Comparison of ENCODE assay signal across 16 cellular contexts in the genomic region with DNA sequence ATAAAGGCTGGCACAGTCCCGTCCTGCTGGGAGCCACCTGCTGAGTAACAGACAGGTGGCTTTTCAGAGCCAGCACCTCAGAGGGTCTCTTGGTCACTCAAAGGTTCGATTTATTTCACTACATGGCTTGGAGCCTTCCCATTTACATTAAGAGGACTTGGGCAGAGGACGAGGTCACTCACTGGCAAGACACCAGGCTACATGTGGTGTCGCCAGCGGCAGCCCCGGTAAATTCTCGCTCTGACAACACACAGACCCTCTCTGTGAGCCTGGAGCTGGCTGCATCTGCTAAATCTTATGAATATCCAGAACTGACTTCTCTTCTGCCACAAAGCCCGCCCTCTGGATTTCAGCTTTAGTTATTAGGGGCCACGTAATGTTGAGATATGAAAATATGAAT.
A peak's percentile ranks its signal among the peaks of the same experiment; 100 is the strongest.
DNase-seq lines count a peak whose midpoint lies in the region; ATAC-seq and TF ChIP-seq lines count a peak whose summit lies in the region.
"Had no signal": no experiment of that assay in that cellular context is flagged by ENCODE, and none has a peak within 500 bp of the region (broad histone marks: within the 10 kb centered on the region; RNA-seq: fewer than 3 reads in every experiment).

No MANE protein-coding gene starts in this region.

- no peak overlapping the region for H3K27ac Mint-ChIP-seq in naive thymus-derived CD8-positive, alpha-beta T cell
- H3K27ac Mint-ChIP-seq: CD8-positive, alpha-beta memory T cell had no signal

- H3K9me2 ChIP-seq in SK-N-SH: no peaks in the 10 kb centered on the region

- H3K27me3 Mint-ChIP-seq in naive thymus-derived CD8-positive, alpha-beta T cell: no peaks in the 10 kb centered on the region

- peaks cover 7 to 13% of the 10 kb centered on the region in 2 experiments; a peak in 2 of 4 replicates for H3K4me1 ChIP-seq in SK-N-SH (ENCODE audit: control insufficient read depth in 1 of 2, insufficient read depth in 2 of 2, low read depth in 1 of 2, low read length in 1 of 2)
- H3K4me1 ChIP-seq in esophagus muscularis mucosa: no peaks in the 10 kb centered on the region

- H3K27me3 ChIP-seq in SK-N-SH (ENCODE audit: insufficient read depth) (no peaks in the 10 kb centered on the region), esophagus muscularis mucosa (no peaks in the 10 kb centered on the region)

- H3K9me3 ChIP-seq in SK-N-SH (no peaks in the 10 kb centered on the region), esophagus muscularis mucosa (no peaks in the 10 kb centered on the region)

- no peak for TF ChIP-seq CTCF in SK-N-SH (IDR thresholded peaks at IDR 0.05)
- TF ChIP-seq CTCF in esophagus muscularis mucosa (IDR thresholded peaks at IDR 0.05): no peak

- peak overlapping the region; percentile 26 for H3K4me2 ChIP-seq in SK-N-SH

- peak; percentile 44 for DNase-seq in SK-N-SH
- peak; percentile 69 for DNase-seq in NCI-H69 (lab: John Stamatoyannopoulos, UW)
- DNase-seq in esophagus muscularis mucosa (ENCODE audit: extremely low spot score): peak; percentile 72
- no peak for DNase-seq in DMS79 (lab: John Stamatoyannopoulos, UW)
- DNase-seq in naive thymus-derived CD8-positive, alpha-beta T cell: no peak
- DNase-seq: CD8-positive, alpha-beta memory T cell; DND-41; H9; KBM-7; T-helper 2 cell had no signal

- ATAC-seq in SK-N-SH treated with all-trans-retinoic acid at 6 μM for 48 hours: no peak
- no peak for ATAC-seq in GM18861 (IDR thresholded peaks at IDR 0.05; ENCODE audit: unreplicated experiment)
- no peak for ATAC-seq in naive thymus-derived CD8-positive, alpha-beta T cell
- ATAC-seq: GM12878, HepG2 had no signal

- H3K36me3 ChIP-seq in SK-N-SH (replicated peaks in 1 of 2; ENCODE audit: control insufficient read depth in 1 of 2, insufficient read depth in 2 of 2, low read length in 1 of 2) (no peaks in the 10 kb centered on the region), esophagus muscularis mucosa (no peaks in the 10 kb centered on the region)

- no peak overlapping the region for H3K9ac ChIP-seq in SK-N-SH
- H3K9ac ChIP-seq: GM23248 had no signal

- intact Hi-C loops in esophagus muscularis mucosa (cut with DNase I): no loop called here

- TF ChIP-seq EP300 in SK-N-SH (IDR thresholded peaks at IDR 0.05; ENCODE audit: borderline replicate concordance in 1 of 2, low read depth in 1 of 2, low read length in 1 of 2) (no peak), esophagus muscularis mucosa (IDR thresholded peaks at IDR 0.05) (no peak)

- H3K4me3 ChIP-seq in SK-N-SH (ENCODE audit: low read depth in 2 of 2, low read length in 1 of 2): no peak overlapping the region
- no peak overlapping the region for H3K4me3 ChIP-seq in esophagus muscularis mucosa
- H3K4me3 ChIP-seq: GM12878, GM23248 had no signal

- no peaks in the 10 kb centered on the region for H3F3A ChIP-seq in SK-N-SH (replicated peaks; ENCODE audit: insufficient read depth)

- CTCF ChIA-PET in SK-N-SH (lab: Yijun Ruan, JAX): no interaction called here

- no peaks in the 10 kb centered on the region for H3K79me2 ChIP-seq in SK-N-SH (ENCODE audit: insufficient read depth)

- no peaks in the 10 kb centered on the region for H3K36me3 Mint-ChIP-seq in naive thymus-derived CD8-positive, alpha-beta T cell
- H3K36me3 Mint-ChIP-seq: CD8-positive, alpha-beta memory T cell had no signal

- H3K4me3 Mint-ChIP-seq in naive thymus-derived CD8-positive, alpha-beta T cell: no peak overlapping the region
- H3K4me3 Mint-ChIP-seq: CD8-positive, alpha-beta memory T cell; H9 had no signal

- WGBS in SK-N-SH (ENCODE audit: low lambda C conversion rate): 45% methylated on average over 7 of the region's 9 CpGs
- 93% methylated on average over 9 of the region's 9 CpGs for WGBS in esophagus muscularis mucosa

- H2AFZ ChIP-seq in SK-N-SH (ENCODE audit: low read depth): no peak overlapping the region
- H2AFZ ChIP-seq: GM23248 had no signal

- no peaks in the 10 kb centered on the region for H3K9me3 Mint-ChIP-seq in naive thymus-derived CD8-positive, alpha-beta T cell
- H3K9me3 Mint-ChIP-seq: CD8-positive, alpha-beta memory T cell; H9 had no signal

- no peaks in the 10 kb centered on the region for H4K20me1 ChIP-seq in SK-N-SH (ENCODE audit: insufficient read depth)

- H3K4me1 Mint-ChIP-seq in naive thymus-derived CD8-positive, alpha-beta T cell: peaks cover 0 to 2% (median 0%) of the 10 kb centered on the region in 4 donors
- H3K4me1 Mint-ChIP-seq: CD8-positive, alpha-beta memory T cell had no signal

- no peak for TF ChIP-seq POLR2A in esophagus muscularis mucosa (IDR thresholded peaks at IDR 0.05; ENCODE audit: low read depth)

- POLR2A ChIA-PET in SK-N-SH (lab: Yijun Ruan, JAX): no interaction called here
- POLR2A ChIA-PET in naive thymus-derived CD8-positive, alpha-beta T cell (lab: Charles Lee): no interaction called here

- peak overlapping the region in 1 of 2 experiments; percentile 52; a peak in 3 of 4 replicates for H3K27ac ChIP-seq in SK-N-SH (ENCODE audit: low read depth in 2 of 2, low read length in 1 of 2)
- H3K27ac ChIP-seq in esophagus muscularis mucosa (replicated peaks in 1 of 4): no peak overlapping the region
- H3K27ac ChIP-seq: C4-2B, GM23248 had no signal

- TF ChIP-seq RAD21 in SK-N-SH (IDR thresholded peaks at IDR 0.05; ENCODE audit: low read length): no peak

TF ChIP-seq in SK-N-SH, 30 proteins besides CTCF, POLR2A, EP300 and RAD21:
- TF ChIP-seq GABPA (IDR thresholded peaks at IDR 0.05; ENCODE audit: low read depth) (no peak), RXRA (IDR thresholded peaks at IDR 0.05; ENCODE audit: borderline replicate concordance, low read depth) (no peak), JUND (IDR thresholded peaks at IDR 0.05) (no peak), FOXM1 (IDR thresholded peaks at IDR 0.05; ENCODE audit: low read depth) (no peak), SMC3 (IDR thresholded peaks at IDR 0.05; ENCODE audit: low read depth, low read length) (no peak), YY1 (IDR thresholded peaks at IDR 0.05; ENCODE audit: low read depth) (no peak), NFIC (IDR thresholded peaks at IDR 0.05; ENCODE audit: borderline replicate concordance) (no peak), RCOR1 (IDR thresholded peaks at IDR 0.05; ENCODE audit: low read length) (no peak)
- TF ChIP-seq, protein P1, sequence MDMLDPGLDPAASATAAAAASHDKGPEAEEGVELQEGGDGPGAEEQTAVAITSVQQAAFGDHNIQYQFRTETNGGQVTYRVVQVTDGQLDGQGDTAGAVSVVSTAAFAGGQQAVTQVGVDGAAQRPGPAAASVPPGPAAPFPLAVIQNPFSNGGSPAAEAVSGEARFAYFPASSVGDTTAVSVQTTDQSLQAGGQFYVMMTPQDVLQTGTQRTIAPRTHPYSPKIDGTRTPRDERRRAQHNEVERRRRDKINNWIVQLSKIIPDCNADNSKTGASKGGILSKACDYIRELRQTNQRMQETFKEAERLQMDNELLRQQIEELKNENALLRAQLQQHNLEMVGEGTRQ (IDR thresholded peaks at IDR 0.05; ENCODE audit: borderline replicate concordance, low read depth, low read length): no peak
- TF ChIP-seq, protein P2, sequence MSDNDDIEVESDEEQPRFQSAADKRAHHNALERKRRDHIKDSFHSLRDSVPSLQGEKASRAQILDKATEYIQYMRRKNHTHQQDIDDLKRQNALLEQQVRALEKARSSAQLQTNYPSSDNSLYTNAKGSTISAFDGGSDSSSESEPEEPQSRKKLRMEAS (IDR thresholded peaks at IDR 0.05; ENCODE audit: low read depth): no peak
- TF ChIP-seq, protein P3, sequence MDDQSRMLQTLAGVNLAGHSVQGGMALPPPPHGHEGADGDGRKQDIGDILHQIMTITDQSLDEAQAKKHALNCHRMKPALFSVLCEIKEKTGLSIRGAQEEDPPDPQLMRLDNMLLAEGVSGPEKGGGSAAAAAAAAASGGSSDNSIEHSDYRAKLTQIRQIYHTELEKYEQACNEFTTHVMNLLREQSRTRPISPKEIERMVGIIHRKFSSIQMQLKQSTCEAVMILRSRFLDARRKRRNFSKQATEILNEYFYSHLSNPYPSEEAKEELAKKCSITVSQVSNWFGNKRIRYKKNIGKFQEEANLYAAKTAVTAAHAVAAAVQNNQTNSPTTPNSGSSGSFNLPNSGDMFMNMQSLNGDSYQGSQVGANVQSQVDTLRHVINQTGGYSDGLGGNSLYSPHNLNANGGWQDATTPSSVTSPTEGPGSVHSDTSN (IDR thresholded peaks at IDR 0.05): no peak

TF ChIP-seq in SK-N-SH treated with all-trans-retinoic acid at 6 μM for 48 hours, 23 proteins besides CTCF, POLR2A, EP300 and RAD21 (continues in another document):
- TF ChIP-seq, protein P4, sequence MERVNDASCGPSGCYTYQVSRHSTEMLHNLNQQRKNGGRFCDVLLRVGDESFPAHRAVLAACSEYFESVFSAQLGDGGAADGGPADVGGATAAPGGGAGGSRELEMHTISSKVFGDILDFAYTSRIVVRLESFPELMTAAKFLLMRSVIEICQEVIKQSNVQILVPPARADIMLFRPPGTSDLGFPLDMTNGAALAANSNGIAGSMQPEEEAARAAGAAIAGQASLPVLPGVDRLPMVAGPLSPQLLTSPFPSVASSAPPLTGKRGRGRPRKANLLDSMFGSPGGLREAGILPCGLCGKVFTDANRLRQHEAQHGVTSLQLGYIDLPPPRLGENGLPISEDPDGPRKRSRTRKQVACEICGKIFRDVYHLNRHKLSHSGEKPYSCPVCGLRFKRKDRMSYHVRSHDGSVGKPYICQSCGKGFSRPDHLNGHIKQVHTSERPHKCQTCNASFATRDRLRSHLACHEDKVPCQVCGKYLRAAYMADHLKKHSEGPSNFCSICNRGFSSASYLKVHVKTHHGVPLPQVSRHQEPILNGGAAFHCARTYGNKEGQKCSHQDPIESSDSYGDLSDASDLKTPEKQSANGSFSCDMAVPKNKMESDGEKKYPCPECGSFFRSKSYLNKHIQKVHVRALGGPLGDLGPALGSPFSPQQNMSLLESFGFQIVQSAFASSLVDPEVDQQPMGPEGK (CRISPR knock-in tag; IDR thresholded peaks at IDR 0.05; ENCODE audit: borderline replicate concordance): no peak
- TF ChIP-seq TOX (CRISPR knock-in tag; IDR thresholded peaks at IDR 0.05; ENCODE audit: borderline replicate concordance): no peak

Comparison
In these comparisons a context has a peak if more than half of its experiments do, and no peak if none do; other contexts are left out.
1. DNase-seq: peak in SK-N-SH (single experiment), NCI-H69 (single experiment) and esophagus muscularis mucosa (single experiment); none in DMS79 (single experiment) and naive thymus-derived CD8-positive, alpha-beta T cell (0 of 10).